ENCODE assay signal across 3 cellular contexts in genomic region chr22:20280866-20281265, GRCh38.
"Had no signal": no experiment of that assay in that cellular context is flagged by ENCODE, and none has a peak within 500 bp of the region (broad histone marks: within the 10 kb centered on the region; RNA-seq: fewer than 3 reads in every experiment).

No MANE protein-coding gene starts in this region.

- H3K4me3 ChIP-seq: GM12878 had no signal

- DNase-seq: GDM1, GF-D8 had no signal
